Comparison of ENCODE assay signal across 18 cellular contexts in the genomic region with DNA sequence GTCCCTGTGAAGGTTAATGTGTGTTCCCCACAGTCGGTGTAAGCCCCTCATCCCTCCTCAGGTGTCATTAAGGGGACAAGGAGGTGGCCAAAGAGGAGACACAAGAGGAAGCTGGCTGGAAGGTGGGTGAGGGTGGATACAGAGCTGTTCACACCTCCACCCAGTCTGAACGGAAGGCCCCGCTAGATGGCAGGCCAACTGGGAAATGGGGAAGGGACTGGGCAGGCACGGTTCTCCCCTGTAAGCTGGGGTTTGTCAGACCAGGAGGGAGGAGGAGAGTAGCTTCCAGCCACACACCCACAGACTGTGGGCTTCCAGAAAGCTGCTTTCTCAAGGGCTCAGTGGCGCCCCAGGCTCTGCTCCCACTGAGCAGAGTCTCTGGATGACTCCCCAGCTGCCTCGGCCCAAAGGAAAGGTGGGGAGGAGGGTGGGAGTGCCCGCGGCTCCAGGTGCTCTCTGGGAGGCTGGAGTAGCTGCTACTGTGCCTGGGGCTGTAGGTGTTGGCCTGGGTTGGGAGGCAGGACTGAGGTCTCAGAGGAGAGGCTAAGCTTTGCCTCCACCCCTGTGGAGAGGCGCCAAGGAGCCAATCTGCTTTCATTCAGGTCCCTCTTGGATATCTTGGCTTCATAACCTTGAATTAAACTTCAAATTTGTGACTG. TPM values are rescaled to one million over a fixed set of nuclear protein-coding genes. Genes with fewer than 3 reads are reported as not detected.
"Had no signal": no experiment of that assay in that cellular context is flagged by ENCODE, and none has a peak within 500 bp of the region (broad histone marks: within the 10 kb centered on the region; RNA-seq: fewer than 3 reads in every experiment).

No MANE protein-coding gene starts in this region.

- DNase-seq: activated CD4-positive, alpha-beta T cell treated with anti-CD3 and anti-CD28 coated beads, Interleukin-2, amount 50 U/mL, for 48 hours; activated CD4-positive, CD25-positive, alpha-beta regulatory T cell treated with anti-CD3 and anti-CD28 coated beads, Interleukin-2, amount 50 U/mL, for 72 hours; activated CD8-positive, alpha-beta memory T cell treated with anti-CD3 and anti-CD28 coated beads, Interleukin-2, amount 10 ng/mL, durations not matched to agents 7 days and 5 days; activated gamma-delta T cell; activated T-cell treated with anti-CD3 and anti-CD28 coated beads, Interleukin-2, amount 50 U/mL, for 4 hours; amygdala; hypothalamus; mammary epithelial cell; stimulated activated CD4-positive, alpha-beta T cell treated with anti-CD3 and anti-CD28 coated beads, Interleukin-12 subunit alpha, Interleukin-12 subunit beta, amount 100 ng/mL, for 4 hours; testis; uterus had no signal

- H3K4me3 ChIP-seq: esophagus muscularis mucosa, testis, uterus had no signal

- H3K9me3 Mint-ChIP-seq: natural killer cell treated with Interleukin-12 subunit alpha and Interleukin-12 subunit beta and Interleukin-15 and Interleukin-18, amount 100 ng/mL, for 72 hours had no signal

- H3K27ac ChIP-seq: esophagus muscularis mucosa, testis, uterus had no signal

- H3K27me3 ChIP-seq: esophagus muscularis mucosa, testis, uterus had no signal

- H3K4me1 Mint-ChIP-seq: activated CD8-positive, alpha-beta memory T cell treated with anti-CD3 and anti-CD28 coated beads, Interleukin-2, amount 10 ng/mL, durations not matched to agents 7 days and 5 days had no signal

- H3K36me3 ChIP-seq: esophagus muscularis mucosa, uterus had no signal

- H3K9me3 ChIP-seq: esophagus muscularis mucosa, testis, uterus had no signal

- H3K27ac Mint-ChIP-seq: activated CD8-positive, alpha-beta memory T cell treated with anti-CD3 and anti-CD28 coated beads, Interleukin-2, amount 10 ng/mL, durations not matched to agents 7 days and 5 days; activated naive CD8-positive, alpha-beta T cell; natural killer cell treated with Interleukin-12 subunit alpha and Interleukin-12 subunit beta and Interleukin-15 and Interleukin-18, amount 100 ng/mL, for 72 hours; stimulated activated naive CD8-positive, alpha-beta T cell treated with anti-CD3 and anti-CD28 coated beads, Interleukin-15, Interleukin-2, amounts not matched to agents 100 ng/mL and 50 ng/mL, for 24 hours; T-helper 2 cell treated with Interferon-gamma antibody and Interleukin-4, amounts not matched to agents 5 μg/mL and 100 μg/mL, for 36 hours had no signal

- H3K4me3 Mint-ChIP-seq: activated CD8-positive, alpha-beta memory T cell treated with anti-CD3 and anti-CD28 coated beads, Interleukin-2, amount 10 ng/mL, durations not matched to agents 7 days and 5 days; activated naive CD8-positive, alpha-beta T cell; activated T-cell treated with anti-CD3 and anti-CD28 coated beads, Interleukin-2, amount 50 U/mL, for 4 hours; natural killer cell treated with Interleukin-12 subunit alpha and Interleukin-12 subunit beta and Interleukin-15 and Interleukin-18, amount 100 ng/mL, for 72 hours; stimulated activated naive CD8-positive, alpha-beta T cell treated with anti-CD3 and anti-CD28 coated beads, Interleukin-15, Interleukin-2, amounts not matched to agents 100 ng/mL and 50 ng/mL, for 24 hours; T-helper 2 cell treated with Interferon-gamma antibody and Interleukin-4, amounts not matched to agents 5 μg/mL and 100 μg/mL, for 36 hours had no signal

- H3K36me3 Mint-ChIP-seq: activated CD8-positive, alpha-beta memory T cell treated with anti-CD3 and anti-CD28 coated beads, Interleukin-2, amount 10 ng/mL, durations not matched to agents 7 days and 5 days; activated naive CD8-positive, alpha-beta T cell; natural killer cell treated with Interleukin-12 subunit alpha and Interleukin-12 subunit beta and Interleukin-15 and Interleukin-18, amount 100 ng/mL, for 72 hours had no signal

- ATAC-seq: activated CD8-positive, alpha-beta memory T cell treated with anti-CD3 and anti-CD28 coated beads, Interleukin-2, amount 10 ng/mL, durations not matched to agents 7 days and 5 days; activated T-cell treated with anti-CD3 and anti-CD28 coated beads, Interleukin-2, amount 50 U/mL, for 4 hours had no signal

- H3K27me3 Mint-ChIP-seq: activated CD8-positive, alpha-beta memory T cell treated with anti-CD3 and anti-CD28 coated beads, Interleukin-2, amount 10 ng/mL, durations not matched to agents 7 days and 5 days; activated naive CD8-positive, alpha-beta T cell; natural killer cell treated with Interleukin-12 subunit alpha and Interleukin-12 subunit beta and Interleukin-15 and Interleukin-18, amount 100 ng/mL, for 72 hours; stimulated activated naive CD8-positive, alpha-beta T cell treated with anti-CD3 and anti-CD28 coated beads, Interleukin-15, Interleukin-2, amounts not matched to agents 100 ng/mL and 50 ng/mL, for 24 hours had no signal

- H3K4me1 ChIP-seq: testis, uterus had no signal

RNA-seq across cellular contexts. Expression of gene PCP4, which starts 41.2 kb away (rescaled TPM):
- total RNA-seq: activated CD8-positive, alpha-beta memory T cell treated with anti-CD3 and anti-CD28 coated beads, Interleukin-2, amount 10 ng/mL, durations not matched to agents 7 days and 5 days; activated T-cell treated with anti-CD3 and anti-CD28 coated beads, Interleukin-2, amount 50 U/mL, for 4 hours; dermis microvascular lymphatic vessel endothelial cell; fibroblast of villous mesenchyme; mammary epithelial cell; natural killer cell treated with Interleukin-12 subunit alpha and Interleukin-12 subunit beta and Interleukin-15 and Interleukin-18, amount 100 ng/mL, for 72 hours had no signal
